In the genomic region with DNA sequence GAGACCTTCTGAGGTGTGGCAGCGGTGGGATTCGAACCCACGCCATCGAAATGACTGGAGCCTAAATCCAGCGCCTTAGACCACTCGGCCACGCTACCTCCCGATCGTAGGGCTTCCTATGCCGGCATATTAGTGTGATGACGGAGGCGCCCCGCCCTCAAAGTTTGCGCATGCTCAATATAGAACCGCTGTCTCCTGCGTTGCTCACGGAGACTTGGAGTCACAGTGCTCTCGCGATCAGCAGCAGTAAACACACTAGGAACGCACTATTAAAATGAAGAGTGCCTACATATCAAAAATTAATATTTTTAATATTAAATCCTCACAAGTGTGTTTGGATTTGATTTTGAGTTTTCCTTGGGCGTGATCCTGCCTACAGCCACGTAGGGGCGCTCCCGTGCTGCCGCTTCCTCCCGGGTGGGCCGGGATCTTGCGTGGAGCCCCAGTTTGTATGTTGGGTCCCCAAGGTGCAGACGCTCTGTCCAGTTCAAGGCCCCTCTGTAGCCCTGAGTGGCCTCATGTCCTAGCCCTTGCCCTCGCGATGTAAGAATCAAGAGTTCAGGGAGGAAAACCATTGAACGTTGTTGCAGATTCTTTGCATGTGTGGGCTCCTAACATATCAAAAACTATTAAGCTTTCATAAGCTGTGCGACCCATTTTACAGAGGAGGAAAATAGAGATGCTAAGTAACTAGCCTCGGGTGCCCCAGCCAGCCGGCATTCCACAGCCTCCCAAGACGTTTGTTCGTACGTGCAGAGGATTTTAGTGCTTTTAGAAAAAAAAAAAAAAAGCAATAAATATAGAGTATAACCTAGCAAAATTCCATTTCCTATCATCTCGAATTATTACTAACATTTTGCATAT, we compare ENCODE assay signal across 8 cellular contexts. TPM values are rescaled to one million over a fixed set of nuclear protein-coding genes. Genes with fewer than 3 reads are reported as not detected.
DNase-seq lines count a peak whose midpoint lies in the region; TF ChIP-seq lines count a peak whose summit lies in the region.

No MANE protein-coding gene starts in this region.

- POLR2A ChIA-PET in CD4-positive, alpha-beta memory T cell (lab: Charles Lee; ENCODE audit: partially characterized antibody): interaction anchor here (0.6 to 9.9 kb wide), 12 partner anchors 9 to 190 kb away, joined by 3 to 196 read pairs (median 4); a partner anchor contains a TSS

- intact Hi-C loops in CD4-positive, alpha-beta memory T cell (cut with micrococcal nuclease): loop anchor here (1.0 to 10.0 kb wide), 3 partner anchors 10 to 1451 kb away; a partner anchor contains a TSS
- intact Hi-C loops in cardiac septum (cut with DNase I) (loop anchor here (1.0 to 2.0 kb wide), 2 partner anchors 10 to 101 kb away; a partner anchor contains a TSS), tibial artery (cut with DNase I; ENCODE audit: low total_unique reads) (loop anchor here (10.0 kb wide), 1 partner anchor 179 kb away; a partner anchor contains a TSS)

- H3K27me3 ChIP-seq in CD4-positive, alpha-beta memory T cell (ENCODE audit: insufficient read depth, low read length): no peaks in the 10 kb centered on the region
- no peaks in the 10 kb centered on the region for H3K27me3 ChIP-seq in adipocyte (replicated peaks; ENCODE audit: control insufficient read depth, insufficient read depth, low read length)
- no peaks in the 10 kb centered on the region for H3K27me3 ChIP-seq in parathyroid adenoma (ENCODE audit: control insufficient read depth, insufficient read depth, low read length)
- no peaks in the 10 kb centered on the region for H3K27me3 ChIP-seq in tibial artery

- no peaks in the 10 kb centered on the region for H3K9me3 ChIP-seq in CD4-positive, alpha-beta memory T cell (ENCODE audit: control insufficient read depth in 1 of 2, low read length in 2 of 2)
- H3K9me3 ChIP-seq in adipocyte (ENCODE audit: control insufficient read depth, low read length) (no peaks in the 10 kb centered on the region), parathyroid adenoma (ENCODE audit: control insufficient read depth, low read length) (no peaks in the 10 kb centered on the region), tibial artery (no peaks in the 10 kb centered on the region)

- H3K9me3 Mint-ChIP-seq in CD4-positive, alpha-beta memory T cell: peaks cover 0 to 8% (median 2%) of the 10 kb centered on the region in 8 donors

- CTCF ChIA-PET in CD4-positive, alpha-beta memory T cell (lab: Charles Lee; ENCODE audit: partially characterized antibody): interaction anchor here (0.6 to 5.0 kb wide), 7 partner anchors 10 to 206 kb away, joined by 3 to 42 read pairs (median 5); a partner anchor contains a TSS

- H3K36me3 Mint-ChIP-seq in CD4-positive, alpha-beta memory T cell: peaks cover 7 to 12% of the 10 kb centered on the region in 2 donors

- peak overlapping the region; percentile 83 for H3K9ac ChIP-seq in adipocyte (ENCODE audit: low read length)
- H3K9ac ChIP-seq in parathyroid adenoma: no peak overlapping the region

- no peaks in the 10 kb centered on the region for H3K36me3 ChIP-seq in CD4-positive, alpha-beta memory T cell (ENCODE audit: insufficient read depth, low read length)
- H3K36me3 ChIP-seq in adipocyte (ENCODE audit: control insufficient read depth, insufficient read depth, low read length, severe bottlenecking) (no peaks in the 10 kb centered on the region), parathyroid adenoma (ENCODE audit: control insufficient read depth, insufficient read depth, low read length) (no peaks in the 10 kb centered on the region), tibial artery (no peaks in the 10 kb centered on the region)

- TF ChIP-seq CTCF in parathyroid adenoma (IDR thresholded peaks at IDR 0.05) (peak; percentile 95), tibial artery (IDR thresholded peaks at IDR 0.05) (peak; percentile 92 to 97)

- H3K27ac ChIP-seq in CD4-positive, alpha-beta memory T cell (ENCODE audit: low read depth, low read length): peak overlapping the region; percentile 59
- H3K27ac ChIP-seq in parathyroid adenoma (peak overlapping the region; percentile 60), tibial artery (peak overlapping the region; percentile 82 to 92)

- no peaks in the 10 kb centered on the region for H3K79me2 ChIP-seq in parathyroid adenoma

- H3K4me1 Mint-ChIP-seq in CD4-positive, alpha-beta memory T cell: peaks cover 33 to 70% (median 50%) of the 10 kb centered on the region in 4 donors

- H3K27ac Mint-ChIP-seq in CD4-positive, alpha-beta memory T cell: peak overlapping the region; percentile 91 to 100 (median 99)

- peak overlapping the region; percentile 84 to 93 (median 90) for H3K4me3 Mint-ChIP-seq in CD4-positive, alpha-beta memory T cell

- H3K4me1 ChIP-seq in CD4-positive, alpha-beta memory T cell (ENCODE audit: insufficient read depth, low read length): peaks cover 53% of the 10 kb centered on the region
- H3K4me1 ChIP-seq in adipocyte (ENCODE audit: control insufficient read depth, insufficient read depth, low read length) (peaks cover 31% of the 10 kb centered on the region), parathyroid adenoma (no peaks in the 10 kb centered on the region), tibial artery (peaks cover 0 to 50% (median 31%) of the 10 kb centered on the region in 4 donors)

- H3K4me2 ChIP-seq in parathyroid adenoma (ENCODE audit: low read length): peak overlapping the region; percentile 86

- H2AFZ ChIP-seq in parathyroid adenoma: peak overlapping the region; percentile 76

- H3K27me3 Mint-ChIP-seq in CD4-positive, alpha-beta memory T cell: peaks cover 2 to 5% of the 10 kb centered on the region in 2 donors

- peak overlapping the region; percentile 14 to 62 for H3K4me3 ChIP-seq in CD4-positive, alpha-beta memory T cell (ENCODE audit: low read length in 2 of 2)
- H3K4me3 ChIP-seq in adipocyte (ENCODE audit: low read length) (peak overlapping the region; percentile 82), parathyroid adenoma (ENCODE audit: low read depth, low read length) (peak overlapping the region; percentile 52), tibial artery (peak overlapping the region; percentile 47 to 57)

- peak; percentile 89 to 92 (median 90) for DNase-seq in CD4-positive, alpha-beta memory T cell
- DNase-seq in GOT3 (lab: John Stamatoyannopoulos, UW) (peak; percentile 79), NCI-H1436 (lab: John Stamatoyannopoulos, UW) (peak; percentile 78), SW480 (ENCODE audit: low spot score) (peak; percentile 73), adipocyte (ENCODE audit: low read depth) (peak; percentile 92), cardiac septum (ENCODE audit: low spot score) (peak; percentile 96), tibial artery (peak; percentile 88 to 96)

RNA-seq across cellular contexts. Expression of a gene that starts 10.2 kb away (rescaled TPM):
- total RNA-seq in CD4-positive, alpha-beta memory T cell: 10 to 100 TPM; 19.1 to 20.7 TPM
- 1 to 10 TPM in 1 of 2 donors, under 1 TPM in 1; 0.77 to 3.9 TPM for polyA plus RNA-seq in CD4-positive, alpha-beta memory T cell
- 16.2 TPM for total RNA-seq in cardiac septum

RNA-seq across cellular contexts. Expression of a gene that starts 33.6 kb away (rescaled TPM):
- under 1 TPM; 0.55 to 0.73 TPM for total RNA-seq in CD4-positive, alpha-beta memory T cell
- polyA plus RNA-seq in CD4-positive, alpha-beta memory T cell: under 1 TPM; 0.11 to 0.88 TPM
- total RNA-seq in cardiac septum: not detected

Comparison
In these comparisons a context has a peak if more than half of its experiments do, and no peak if none do; other contexts are left out.
1. Peak in every context shown above with its lines: DNase-seq, H3K4me3 ChIP-seq and H3K27ac ChIP-seq.